ENCODE assay signal across 12 cellular contexts in genomic region chr3:197487911-197488391, GRCh38.
DNase-seq lines count a peak whose midpoint lies in the region; ATAC-seq, FAIRE-seq and TF ChIP-seq lines count a peak whose summit lies in the region.
"Had no signal": no experiment of that assay in that cellular context is flagged by ENCODE, and none has a peak within 500 bp of the region (broad histone marks: within the 10 kb centered on the region; RNA-seq: fewer than 3 reads in every experiment).

No MANE protein-coding gene starts in this region.

- H3K4me3 Mint-ChIP-seq in MCF 10A (ENCODE audit: unreplicated experiment), result peak overlapping the region; percentile 49
- H3K4me3 Mint-ChIP-seq: CD4-positive, alpha-beta memory T cell had no signal

- intact Hi-C loops in MCF 10A (cut with micrococcal nuclease), result no loop called here
- intact Hi-C loops in upper lobe of right lung (cut with DNase I), result no loop called here

- H3K27ac ChIP-seq in A549, result peak overlapping the region; percentile 81 to 91
- H3K27ac ChIP-seq in upper lobe of right lung, result no peak overlapping the region

- no peak for TF ChIP-seq RAD21 in A549 (conservative IDR thresholded peaks at IDR 0.05 in 1 of 2, IDR thresholded peaks at IDR 0.05 in 1 of 2)

- 23% methylated on average over 8 of the region's 8 CpGs for WGBS in A549 (ENCODE audit: missing lambda C conversion rate)

- H3K4me1 Mint-ChIP-seq in MCF 10A (ENCODE audit: insufficient read depth, unreplicated experiment), result peaks cover 34% of the 10 kb centered on the region
- H3K4me1 Mint-ChIP-seq: CD4-positive, alpha-beta memory T cell had no signal

- H3K4me1 ChIP-seq in A549 (peaks cover 47% of the 10 kb centered on the region), upper lobe of right lung (no peaks in the 10 kb centered on the region)

- no peaks in the 10 kb centered on the region for H3K36me3 Mint-ChIP-seq in MCF 10A (ENCODE audit: insufficient read depth, unreplicated experiment)
- H3K36me3 Mint-ChIP-seq: CD4-positive, alpha-beta memory T cell had no signal

- FAIRE-seq in A549 (lab: Jason Lieb, UNC), result no peak

- TF ChIP-seq CTCF in A549 (IDR thresholded peaks at IDR 0.05), result no peak
- no peak for TF ChIP-seq CTCF in MCF 10A (IDR thresholded peaks at IDR 0.05; ENCODE audit: unreplicated experiment)
- no peak for TF ChIP-seq CTCF in upper lobe of right lung (IDR thresholded peaks at IDR 0.05)

- H3K9me3 Mint-ChIP-seq in MCF 10A (ENCODE audit: unreplicated experiment), result no peaks in the 10 kb centered on the region

- peak; percentile 75 to 82 for ATAC-seq in A549
- no peak for ATAC-seq in upper lobe of right lung

- no peaks in the 10 kb centered on the region for H3K27me3 Mint-ChIP-seq in MCF 10A (ENCODE audit: insufficient read depth, unreplicated experiment)
- H3K27me3 Mint-ChIP-seq: CD4-positive, alpha-beta memory T cell had no signal

- DNase-seq in A549 (ENCODE audit: low read depth in 1 of 2, low spot score in 1 of 2) (peak; percentile 51 to 79), HS-5 (ENCODE audit: low read depth) (peak; percentile 91), MCF 10A (ENCODE audit: unreplicated experiment) (peak; percentile 93), kidney glomerular epithelial cell (lab: John Stamatoyannopoulos, UW) (peak; percentile 89), upper lobe of right lung (no peak), NCI-H345 (lab: John Stamatoyannopoulos, UW) (no peak), NCI-H748 treated with DMSO at 0.1 percent for 48 hours (lab: John Stamatoyannopoulos, UW) (no peak)
- no peak for DNase-seq in stimulated activated CD4-positive, alpha-beta T cell treated with anti-CD3 and anti-CD28 coated beads, Interleukin-4, amount 100 ng/mL, for 4 hours
- DNase-seq: activated CD4-positive, CD25-positive, alpha-beta regulatory T cell treated with anti-CD3 and anti-CD28 coated beads, Interleukin-2, amount 50 U/mL, for 72 hours; CD4-positive, alpha-beta memory T cell; MM.1S had no signal

- TF ChIP-seq EP300 in A549 (IDR thresholded peaks at IDR 0.05), result peak in 1 of 2 experiments; percentile 48; a peak in 1 of 5 replicates

- H3K27ac Mint-ChIP-seq in MCF 10A (ENCODE audit: low read depth, unreplicated experiment), result peak overlapping the region; percentile 94
- H3K27ac Mint-ChIP-seq: CD4-positive, alpha-beta memory T cell had no signal

- CTCF ChIA-PET in A549 (lab: Yijun Ruan, JAX), result interaction anchor here (1.0 to 4.3 kb wide), 8 partner anchors 9 to 264 kb away, joined by 3 to 26 read pairs (median 4); no protein-coding TSS in a partner anchor
- CTCF ChIA-PET in MCF 10A (lab: Yijun Ruan, JAX), result interaction anchor here (0.6 to 4.3 kb wide), 5 partner anchors 13 to 335 kb away, joined by 3 to 21 read pairs (median 4); no protein-coding TSS in a partner anchor

- no peaks in the 10 kb centered on the region for H3K36me3 ChIP-seq in upper lobe of right lung

- BruUV-seq in MCF 10A (replicated peaks; lab: Mats Ljungman, UMichigan), result no TSS peak

- no peak for TF ChIP-seq POLR2A in A549 (IDR thresholded peaks at IDR 0.05; ENCODE audit: low read length)

- H3K27me3 ChIP-seq in upper lobe of right lung, result no peaks in the 10 kb centered on the region

- no peaks in the 10 kb centered on the region for H3K9me3 ChIP-seq in A549
- no peaks in the 10 kb centered on the region for H3K9me3 ChIP-seq in upper lobe of right lung

- H3K4me3 ChIP-seq in A549, result no peak overlapping the region
- no peak overlapping the region for H3K4me3 ChIP-seq in upper lobe of right lung
- H3K4me3 ChIP-seq: coronary artery had no signal

- POLR2A ChIA-PET in A549 (lab: Yijun Ruan, JAX) (no interaction called here), MCF 10A (lab: Yijun Ruan, JAX) (interaction anchor here (0.6 to 2.5 kb wide), 10 partner anchors 9 to 266 kb away, joined by 3 to 12 read pairs (median 4); no protein-coding TSS in a partner anchor)

- H3K4me2 ChIP-seq in A549, result peak overlapping the region; percentile 58

TF ChIP-seq in A549, 52 proteins besides CTCF, POLR2A, EP300 and RAD21:
- no peak for TF ChIP-seq FOSL2 (IDR thresholded peaks at IDR 0.05)
- peak; percentile 68 for TF ChIP-seq FOSL2 (CRISPR knock-in tag; IDR thresholded peaks at IDR 0.05)
- TF ChIP-seq EHMT2 (IDR thresholded peaks at IDR 0.05; ENCODE audit: low read depth), result no peak
- peak; percentile 47; the same call in 1 of the 2 replicates for TF ChIP-seq JUNB (IDR thresholded peaks at IDR 0.05)
- no peak for TF ChIP-seq JUN (IDR thresholded peaks at IDR 0.05)
- TF ChIP-seq, protein P1, sequence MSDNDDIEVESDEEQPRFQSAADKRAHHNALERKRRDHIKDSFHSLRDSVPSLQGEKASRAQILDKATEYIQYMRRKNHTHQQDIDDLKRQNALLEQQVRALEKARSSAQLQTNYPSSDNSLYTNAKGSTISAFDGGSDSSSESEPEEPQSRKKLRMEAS (IDR thresholded peaks at IDR 0.05), result peak; percentile 56
- TF ChIP-seq ATOH8 (CRISPR knock-in tag; IDR thresholded peaks at IDR 0.05; ENCODE audit: low read depth), result no peak

Comparison
In these comparisons a context has a peak if more than half of its experiments do, and no peak if none do; other contexts are left out.
1. DNase-seq: peak in A549 (2 of 2), HS-5 (single experiment), MCF 10A (single experiment) and kidney glomerular epithelial cell (single experiment); none in stimulated activated CD4-positive, alpha-beta T cell treated with anti-CD3 and anti-CD28 coated beads, Interleukin-4, amount 100 ng/mL, for 4 hours (0 of 2), upper lobe of right lung (single experiment), NCI-H345 (single experiment) and NCI-H748 treated with DMSO at 0.1 percent for 48 hours (single experiment).